9 cellular contexts compared by ENCODE assay signal in genomic region chr3:128170866-128171516, GRCh38. TPM values are rescaled to one million over a fixed set of nuclear protein-coding genes. Genes with fewer than 3 reads are reported as not detected.
A peak's percentile ranks its signal among the peaks of the same experiment; 100 is the strongest.
DNase-seq lines count a peak whose midpoint lies in the region; ATAC-seq, FAIRE-seq and TF ChIP-seq lines count a peak whose summit lies in the region.
"Had no signal": no experiment of that assay in that cellular context is flagged by ENCODE, and none has a peak within 500 bp of the region (broad histone marks: within the 10 kb centered on the region; RNA-seq: fewer than 3 reads in every experiment).

No MANE protein-coding gene starts in this region.

- TF ChIP-seq RAD21 in A549 (conservative IDR thresholded peaks at IDR 0.05 in 1 of 2, IDR thresholded peaks at IDR 0.05 in 1 of 2) (peak; percentile 80 to 83), GM12878 (IDR thresholded peaks at IDR 0.05; ENCODE audit: insufficient read depth, low read depth, low read length) (peak; percentile 58)

- intact Hi-C loops in GM12878 (cut with micrococcal nuclease; ENCODE audit: unreplicated experiment) = no loop called here

- H3K27ac ChIP-seq in A549 (no peak overlapping the region), GM12878 (ENCODE audit: control insufficient read depth, insufficient read depth) (no peak overlapping the region), smooth muscle cell (ENCODE audit: low read depth) (no peak overlapping the region)

- no peaks in the 10 kb centered on the region; a peak in 1 of 4 replicates for H3K36me3 ChIP-seq in GM12878 (ENCODE audit: control insufficient read depth in 2 of 2, insufficient read depth in 2 of 2, low read length in 1 of 2)
- no peaks in the 10 kb centered on the region for H3K36me3 ChIP-seq in smooth muscle cell (ENCODE audit: low read depth)

- in situ Hi-C loops in GM12878 (cut with MboI) = no loop called here

- DNase-seq in A549 (ENCODE audit: low read depth in 1 of 2, low spot score in 1 of 2) = peak; percentile 67 to 78
- DNase-seq in GOT3 (lab: John Stamatoyannopoulos, UW) = peak; percentile 44
- DNase-seq in NCI-H526 (lab: John Stamatoyannopoulos, UW) = peak; percentile 70 to 86
- DNase-seq in GM12878 (ENCODE audit: low read depth, low spot score) = no peak
- peak in 35 of 51 donors; percentile 4 to 75 (median 36) for DNase-seq in hypothalamus (lab: John Stamatoyannopoulos, UW)
- DNase-seq in smooth muscle cell (lab: John Stamatoyannopoulos, UW; ENCODE audit: unreplicated experiment) = no peak
- no peak for DNase-seq in activated CD8-positive, alpha-beta memory T cell treated with anti-CD3 and anti-CD28 coated beads, Interleukin-2, amount 50 U/mL, for 48 hours

- H3K4me3 ChIP-seq in A549 (no peak overlapping the region), GM12878 (no peak overlapping the region), smooth muscle cell (no peak overlapping the region)

- CTCF ChIA-PET in A549 (lab: Yijun Ruan, JAX) (interaction anchor here (0.6 to 2.4 kb wide), 25 partner anchors 11 to 438 kb away, joined by 3 to 11 read pairs (median 4); partner anchors contain the start of gene EEFSEC), GM12878 (lab: Yijun Ruan, JAX) (interaction anchor here (0.7 kb wide), 1 partner anchor 8 kb away, joined by 3 read pairs; no protein-coding TSS in a partner anchor)

- peak; percentile 32 for FAIRE-seq in A549 (lab: Jason Lieb, UNC)
- no peak for FAIRE-seq in GM12878 (lab: Jason Lieb, UNC)
- FAIRE-seq: colon had no signal

- H2AFZ ChIP-seq in GM12878 (ENCODE audit: control insufficient read depth, low read depth, low read length) = no peak overlapping the region
- H2AFZ ChIP-seq in smooth muscle cell (ENCODE audit: low read depth) = no peak overlapping the region

- 6% methylated on average over 5 of the region's 5 CpGs for WGBS in A549 (ENCODE audit: missing lambda C conversion rate)
- 75% methylated on average over 5 of the region's 5 CpGs for WGBS in GM12878 (ENCODE audit: insufficient coverage, insufficient replicate concordance, low lambda C conversion rate, missing lambda C conversion rate)
- 38% methylated on average over 5 of the region's 5 CpGs for WGBS in smooth muscle cell (ENCODE audit: low lambda C conversion rate)

- peaks cover 3% of the 10 kb centered on the region for H3F3A ChIP-seq in smooth muscle cell (ENCODE audit: low read depth)

- H3K9ac ChIP-seq in GM12878 (ENCODE audit: control insufficient read depth, insufficient read depth, low read length) (no peak overlapping the region), smooth muscle cell (ENCODE audit: low read depth) (no peak overlapping the region)

- H4K20me1 ChIP-seq in GM12878 (ENCODE audit: control insufficient read depth, insufficient read depth) (0 out of 2 replicates have a peak, but pooled peaks cover 2% of the 10 kb centered on the region), smooth muscle cell (ENCODE audit: low read depth) (peaks cover 28% of the 10 kb centered on the region)

- TF ChIP-seq EP300 in A549 (IDR thresholded peaks at IDR 0.05) = no peak
- TF ChIP-seq EP300 in GM12878 (IDR thresholded peaks at IDR 0.05; ENCODE audit: borderline replicate concordance in 1 of 2, control insufficient read depth in 1 of 2, low read depth in 2 of 2, low read length in 2 of 2) = no peak

- BruUV-seq in GM12878 (replicated peaks; lab: Mats Ljungman, UMichigan) = no TSS peak

- POLR2A ChIA-PET in A549 (lab: Yijun Ruan, JAX) = no interaction called here
- POLR2A ChIA-PET in GM12878 (lab: Charles Lee) = no interaction called here

- SMC1A ChIA-PET in GM12878 (lab: Charles Lee; ENCODE audit: uncharacterized antibody, unreplicated experiment) = no interaction called here

- peak; percentile 83 for TF ChIP-seq CTCF in A549 (IDR thresholded peaks at IDR 0.05)
- peak in 2 of 3 experiments; percentile 14 to 16; a peak in 3 of 6 replicates for TF ChIP-seq CTCF in GM12878 (IDR thresholded peaks at IDR 0.05 in 2 of 3, conservative IDR thresholded peaks at IDR 0.05 in 1 of 3; ENCODE audit: control insufficient read depth in 2 of 3, extremely low read depth in 1 of 3, insufficient read depth in 1 of 3, low read depth in 3 of 3, low read length in 3 of 3)
- peak; percentile 58 for TF ChIP-seq CTCF in smooth muscle cell (IDR thresholded peaks at IDR 0.05; ENCODE audit: borderline replicate concordance, insufficient read depth, poor library complexity, severe bottlenecking)

- ATAC-seq in A549 (peak; percentile 97 to 99), GM12878 (no peak), HG03460 (IDR thresholded peaks at IDR 0.05; ENCODE audit: unreplicated experiment) (no peak)

- H3K9me3 ChIP-seq in A549 (no peaks in the 10 kb centered on the region), GM12878 (replicated peaks; ENCODE audit: control insufficient read depth, insufficient read depth, low read length) (no peaks in the 10 kb centered on the region), smooth muscle cell (replicated peaks; ENCODE audit: low read depth) (no peaks in the 10 kb centered on the region)

- H3K4me2 ChIP-seq in A549 (no peak overlapping the region), GM12878 (ENCODE audit: control insufficient read depth, insufficient read depth) (no peak overlapping the region), smooth muscle cell (no peak overlapping the region)

- RAD21 ChIA-PET in GM12878 (lab: Charles Lee; ENCODE audit: unreplicated experiment) = interaction anchor here (1.5 kb wide), 1 partner anchor 76 kb away, joined by 3 read pairs; no protein-coding TSS in a partner anchor

- H3K4me1 ChIP-seq in A549 = no peaks in the 10 kb centered on the region; the same call in 2 of the 3 replicates
- H3K4me1 ChIP-seq in GM12878 (ENCODE audit: control insufficient read depth, insufficient read depth, low read length) = no peaks in the 10 kb centered on the region
- peaks cover 24% of the 10 kb centered on the region for H3K4me1 ChIP-seq in smooth muscle cell (ENCODE audit: low read depth)

- H3K27me3 ChIP-seq in GM12878 (replicated peaks in 1 of 2; ENCODE audit: control insufficient read depth in 2 of 2, insufficient read depth in 2 of 2, low read length in 1 of 2) (no peaks in the 10 kb centered on the region), smooth muscle cell (ENCODE audit: low read depth) (no peaks in the 10 kb centered on the region)

- H3K79me2 ChIP-seq in GM12878 (ENCODE audit: control insufficient read depth, insufficient read depth, low read length) (no peaks in the 10 kb centered on the region; the same call in 1 of the 2 replicates), smooth muscle cell (ENCODE audit: low read depth) (no peaks in the 10 kb centered on the region)

- TF ChIP-seq POLR2A in A549 (IDR thresholded peaks at IDR 0.05; ENCODE audit: low read length) (no peak), GM12878 (IDR thresholded peaks at IDR 0.05; ENCODE audit: low read depth, low read length) (no peak)

RNA-seq across cellular contexts. Expression of gene EEFSEC, which starts 17.7 kb away (rescaled TPM):
- polyA plus RNA-seq in A549 (2011; rRNA removed) (6.9 and 7.5 TPM in 2 replicates), A549 (2017; fragmentation: RNase III; extraction: RNeasy Plus Mini Kit Qiagen cat#74134 plus additional on column Dnase treatment) (6.4 to 7.3 TPM (median 6.8 TPM) in 3 replicates), GM12878 (2011; rRNA removed) (4.0 and 13.6 TPM in 2 replicates), GM12878 (2014; fragmentation: Illumina TruSeq; extraction: Trizol) (5.3 and 10.4 TPM in 2 replicates), GM12878 (2014; fragmentation: Nextera tagmentation; extraction: Ambion mirVana) (1 to 10 TPM in 1 of 2 experiments, under 1 TPM in 1; 0.29 to 1.4 TPM), GM12878 (2014; rRNA removed) (21.2 and 27.7 TPM in 2 replicates), GM12878 (2016; fragmentation: Nextera tagmentation; extraction: Ambion mirVana) (10 to 100 TPM; 28.6 to 29.1 TPM), smooth muscle cell (17.1 and 24.7 TPM in 2 replicates)
- polyA plus RNA-seq in A549 (2012; cell fraction: cytosol; rRNA removed) = 10.8 and 14.2 TPM in 2 replicates
- 16.9 and 23.9 TPM in 2 replicates for polyA plus RNA-seq in A549 (2012; cell fraction: nucleus; rRNA removed)
- 10.8 and 12.4 TPM in 2 replicates for polyA minus RNA-seq in A549 (2011; rRNA and poly(A)+ RNA removed)
- total RNA-seq in GM12878 (2013; cell fraction: nucleolus; rRNA removed) = 14.5 and 16.1 TPM in 2 replicates
- total RNA-seq in GM12878 (2014; rRNA removed) (11.8 and 18.5 TPM in 2 replicates), GM12878 (2014; rRNA removed; fragmentation: Illumina TruSeq; extraction: Trizol) (5.1 TPM in 2 replicates), GM12878 (2021) (21.9 and 22.5 TPM in 2 replicates), smooth muscle cell (11.4 and 12.4 TPM in 2 replicates)
- polyA plus RNA-seq in GM12878 (2011; ENCODE audit: low read depth) = 7.6 TPM
- polyA plus RNA-seq in GM12878 (2011; cell fraction: cytosol; rRNA removed) = 11.7 and 15.7 TPM in 2 replicates
- polyA plus RNA-seq in GM12878 (2011; cell fraction: nucleus; rRNA removed) = 18.6 and 22.1 TPM in 2 replicates
- polyA plus RNA-seq in GM12878 (2012) = 14.3 and 14.6 TPM in 2 replicates
- polyA minus RNA-seq in GM12878 (2011; rRNA and poly(A)+ RNA removed) = 11.6 and 15.9 TPM in 2 replicates
- 6.1 and 8.0 TPM in 2 replicates for polyA minus RNA-seq in GM12878 (2011; cell fraction: cytosol; rRNA and poly(A)+ RNA removed)
- polyA minus RNA-seq in GM12878 (2011; cell fraction: nucleus; rRNA and poly(A)+ RNA removed) = 19.1 and 28.5 TPM in 2 replicates

RNA-seq across cellular contexts. Expression of gene RUVBL1, which starts 47.4 kb away (rescaled TPM):
- polyA plus RNA-seq in A549 (2011; rRNA removed) (117 and 144 TPM in 2 replicates), A549 (2017; fragmentation: RNase III; extraction: RNeasy Plus Mini Kit Qiagen cat#74134 plus additional on column Dnase treatment) (105 to 117 TPM (median 105 TPM) in 3 replicates), GM12878 (2011; rRNA removed) (44.7 and 59.0 TPM in 2 replicates), GM12878 (2014; fragmentation: Illumina TruSeq; extraction: Trizol) (98.8 and 108 TPM in 2 replicates), GM12878 (2014; fragmentation: Nextera tagmentation; extraction: Ambion mirVana) (10 to 100 TPM; 15.2 to 32.5 TPM), GM12878 (2014; rRNA removed) (72.5 and 77.5 TPM in 2 replicates), GM12878 (2016; fragmentation: Nextera tagmentation; extraction: Ambion mirVana) (100 to 1,000 TPM; 132 to 142 TPM), smooth muscle cell (36.9 and 37.1 TPM in 2 replicates)
- polyA plus RNA-seq in A549 (2012; cell fraction: cytosol; rRNA removed) = 143 and 167 TPM in 2 replicates
- polyA plus RNA-seq in A549 (2012; cell fraction: nucleus; rRNA removed) = 81.4 and 82.4 TPM in 2 replicates
- polyA minus RNA-seq in A549 (2011; rRNA and poly(A)+ RNA removed) = 95.8 and 106 TPM in 2 replicates
- 40.7 and 41.2 TPM in 2 replicates for total RNA-seq in GM12878 (2013; cell fraction: nucleolus; rRNA removed)
- total RNA-seq in GM12878 (2014; rRNA removed) (107 and 114 TPM in 2 replicates), GM12878 (2014; rRNA removed; fragmentation: Illumina TruSeq; extraction: Trizol) (86.8 and 89.6 TPM in 2 replicates), GM12878 (2021) (77.3 and 78.8 TPM in 2 replicates), smooth muscle cell (25.5 and 32.9 TPM in 2 replicates)
- 32.9 TPM for polyA plus RNA-seq in GM12878 (2011; ENCODE audit: low read depth)
- 62.7 and 77.5 TPM in 2 replicates for polyA plus RNA-seq in GM12878 (2011; cell fraction: cytosol; rRNA removed)
- 25.2 and 32.9 TPM in 2 replicates for polyA plus RNA-seq in GM12878 (2011; cell fraction: nucleus; rRNA removed)
- 46.6 and 48.6 TPM in 2 replicates for polyA plus RNA-seq in GM12878 (2012)
- polyA minus RNA-seq in GM12878 (2011; rRNA and poly(A)+ RNA removed) = 38.6 and 44.2 TPM in 2 replicates
- 17.5 and 28.7 TPM in 2 replicates for polyA minus RNA-seq in GM12878 (2011; cell fraction: cytosol; rRNA and poly(A)+ RNA removed)
- polyA minus RNA-seq in GM12878 (2011; cell fraction: nucleus; rRNA and poly(A)+ RNA removed) = 14.5 and 34.2 TPM in 2 replicates

Comparison
In these comparisons a context has a peak if more than half of its experiments do, and no peak if none do; other contexts are left out.
1. ATAC-seq: peak in A549 (2 of 2); none in GM12878 (single experiment) and HG03460 (single experiment).
2. DNase-seq: peak in A549 (2 of 2), GOT3 (single experiment), NCI-H526 (2 of 2) and hypothalamus (35 of 51); none in GM12878 (single experiment), smooth muscle cell (single experiment) and activated CD8-positive, alpha-beta memory T cell treated with anti-CD3 and anti-CD28 coated beads, Interleukin-2, amount 50 U/mL, for 48 hours (single experiment).
3. CTCF ChIP-seq: peak in every context shown above with its lines; median percentile 83 in A549; 58 in smooth muscle cell; 15 in GM12878.
4. Of the 24 proteins assayed by ChIP-seq in both GM12878 and A549: peak only in GM12878: none; only in A549: SMC3; in both: CTCF and RAD21; in neither: 21.